13 cellular contexts compared by ENCODE assay signal in the genomic region with DNA sequence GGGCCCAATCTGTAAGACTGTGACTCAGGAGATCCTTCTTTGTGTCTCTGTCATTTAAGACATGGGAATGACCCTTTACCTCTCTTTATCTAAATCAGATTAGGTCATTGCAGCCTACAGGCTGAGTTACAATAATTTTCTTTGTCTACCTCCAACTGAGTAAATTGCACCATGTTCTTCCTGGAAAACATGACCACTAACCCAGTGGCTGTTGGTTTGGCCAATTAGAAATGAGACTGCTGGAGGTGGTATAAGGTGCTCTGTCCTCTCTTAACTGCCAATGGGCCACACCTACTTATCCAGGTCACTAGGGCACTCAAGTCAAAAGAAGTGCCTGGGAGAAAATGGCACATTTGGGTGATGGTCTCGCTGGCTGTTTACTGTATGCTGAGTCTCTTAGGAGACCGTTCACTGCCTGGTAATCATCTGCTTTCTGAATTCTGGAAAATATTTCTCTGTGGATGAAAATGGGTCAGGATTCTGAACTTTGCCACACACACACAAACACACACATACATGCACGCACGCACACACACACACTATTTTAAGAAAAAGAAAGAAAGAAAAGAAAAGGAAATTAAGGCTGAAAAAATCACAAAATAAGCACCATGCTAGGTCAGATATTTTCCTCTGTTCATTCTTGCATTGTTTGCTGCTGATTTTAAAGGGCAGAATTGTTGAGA. TPM values are rescaled to one million over a fixed set of nuclear protein-coding genes. Genes with fewer than 3 reads are reported as not detected.
DNase-seq lines count a peak whose midpoint lies in the region; ATAC-seq and TF ChIP-seq lines count a peak whose summit lies in the region.
"Had no signal": no experiment of that assay in that cellular context is flagged by ENCODE, and none has a peak within 500 bp of the region (broad histone marks: within the 10 kb centered on the region; RNA-seq: fewer than 3 reads in every experiment).

No MANE protein-coding gene starts in this region.

- 75 to 89% methylated on average over 4 of the region's 4 CpGs for WGBS in thyroid gland, 2 donors

- H3K4me3 Mint-ChIP-seq in activated naive CD4-positive, alpha-beta T cell treated with anti-CD3 and anti-CD28 coated beads for 36 hours = peak overlapping the region; percentile 42
- peak overlapping the region; percentile 74 for H3K4me3 Mint-ChIP-seq in activated T-helper 2 cell treated with anti-CD3 and anti-CD28 coated beads, Interferon-gamma antibody, Interleukin-2, Interleukin-4, amounts not matched to agents 10 μg/mL and 5 μg/mL and 100 μg/mL, durations not matched to agents 14 hours and 24 hours and 36 hours (ENCODE audit: low read depth)
- H3K4me3 Mint-ChIP-seq in immature natural killer cell = peak overlapping the region in 1 of 5 donors; percentile 29

- no peak for DNase-seq in activated naive CD4-positive, alpha-beta T cell treated with anti-CD3 and anti-CD28 coated beads for 36 hours
- no peak for DNase-seq in activated naive CD4-positive, alpha-beta T cell treated with anti-CD3 and anti-CD28 coated beads, Interleukin-2, amount 50 U/mL, for 16 hours
- no peak for DNase-seq in activated T-helper 2 cell treated with anti-CD3 and anti-CD28 coated beads, Interferon-gamma antibody, Interleukin-2, Interleukin-4, amounts not matched to agents 10 μg/mL and 5 μg/mL and 100 μg/mL, durations not matched to agents 14 hours and 24 hours and 36 hours (ENCODE audit: low spot score)
- DNase-seq in left lung = no peak
- DNase-seq in thyroid gland = no peak
- DNase-seq in NCI-H1436 (lab: John Stamatoyannopoulos, UW) = no peak
- no peak for DNase-seq in mesenteric fat pad (ENCODE audit: low spot score)
- no peak for DNase-seq in immature natural killer cell
- DNase-seq: MM.1S, RPMI8226 had no signal

- peaks cover 59% of the 10 kb centered on the region for H3K4me1 Mint-ChIP-seq in activated naive CD4-positive, alpha-beta T cell treated with anti-CD3 and anti-CD28 coated beads for 36 hours (ENCODE audit: low read depth)
- H3K4me1 Mint-ChIP-seq in activated T-helper 2 cell treated with anti-CD3 and anti-CD28 coated beads, Interferon-gamma antibody, Interleukin-2, Interleukin-4, amounts not matched to agents 10 μg/mL and 5 μg/mL and 100 μg/mL, durations not matched to agents 14 hours and 24 hours and 36 hours (ENCODE audit: low read depth) = peaks cover 80% of the 10 kb centered on the region
- H3K4me1 Mint-ChIP-seq in immature natural killer cell = peaks cover 28 to 40% of the 10 kb centered on the region in 2 donors

- intact Hi-C loops in activated naive CD4-positive, alpha-beta T cell treated with anti-CD3 and anti-CD28 coated beads for 36 hours (cut with micrococcal nuclease) = loop anchor here (1.0 kb wide), 2 partner anchors 10 to 15 kb away; no protein-coding TSS in a partner anchor
- intact Hi-C loops in activated T-helper 2 cell treated with anti-CD3 and anti-CD28 coated beads, Interferon-gamma antibody, Interleukin-2, Interleukin-4, amounts not matched to agents 10 μg/mL and 5 μg/mL and 100 μg/mL, durations not matched to agents 14 hours and 24 hours and 36 hours (cut with micrococcal nuclease) = loop anchor here (1.0 to 5.0 kb wide), 5 partner anchors 16 to 624 kb away; a partner anchor contains a TSS
- intact Hi-C loops in left lung (cut with DNase I) = no loop called here
- intact Hi-C loops in thyroid gland (cut with DNase I) = no loop called here

- peak overlapping the region; percentile 78 for H3K27ac Mint-ChIP-seq in activated naive CD4-positive, alpha-beta T cell treated with anti-CD3 and anti-CD28 coated beads for 36 hours
- H3K27ac Mint-ChIP-seq in activated T-helper 2 cell treated with anti-CD3 and anti-CD28 coated beads, Interferon-gamma antibody, Interleukin-2, Interleukin-4, amounts not matched to agents 10 μg/mL and 5 μg/mL and 100 μg/mL, durations not matched to agents 14 hours and 24 hours and 36 hours = peak overlapping the region; percentile 97
- H3K27ac Mint-ChIP-seq in immature natural killer cell = peak overlapping the region in 1 of 6 donors; percentile 68

- no peaks in the 10 kb centered on the region for H3K9me3 Mint-ChIP-seq in activated naive CD4-positive, alpha-beta T cell treated with anti-CD3 and anti-CD28 coated beads for 36 hours
- no peaks in the 10 kb centered on the region for H3K9me3 Mint-ChIP-seq in activated T-helper 2 cell treated with anti-CD3 and anti-CD28 coated beads, Interferon-gamma antibody, Interleukin-2, Interleukin-4, amounts not matched to agents 10 μg/mL and 5 μg/mL and 100 μg/mL, durations not matched to agents 14 hours and 24 hours and 36 hours
- H3K9me3 Mint-ChIP-seq in immature natural killer cell = no peaks in the 10 kb centered on the region

- peaks cover 2% of the 10 kb centered on the region for H3K36me3 Mint-ChIP-seq in activated naive CD4-positive, alpha-beta T cell treated with anti-CD3 and anti-CD28 coated beads for 36 hours (ENCODE audit: low read depth)
- H3K36me3 Mint-ChIP-seq in activated T-helper 2 cell treated with anti-CD3 and anti-CD28 coated beads, Interferon-gamma antibody, Interleukin-2, Interleukin-4, amounts not matched to agents 10 μg/mL and 5 μg/mL and 100 μg/mL, durations not matched to agents 14 hours and 24 hours and 36 hours (ENCODE audit: low read depth) = peaks cover 53% of the 10 kb centered on the region
- peaks cover 0 to 7% (median 6%) of the 10 kb centered on the region in 3 donors for H3K36me3 Mint-ChIP-seq in immature natural killer cell

- no peaks in the 10 kb centered on the region for H3K36me3 ChIP-seq in left lung
- H3K36me3 ChIP-seq in thyroid gland = no peaks in the 10 kb centered on the region

- H3K27me3 ChIP-seq in left lung = no peaks in the 10 kb centered on the region
- H3K27me3 ChIP-seq in thyroid gland = no peaks in the 10 kb centered on the region

- no peak overlapping the region for H3K4me3 ChIP-seq in left lung
- no peak overlapping the region for H3K4me3 ChIP-seq in thyroid gland (replicated peaks in 1 of 3)

- H3K27me3 Mint-ChIP-seq in activated naive CD4-positive, alpha-beta T cell treated with anti-CD3 and anti-CD28 coated beads for 36 hours (ENCODE audit: low read depth) = no peaks in the 10 kb centered on the region
- H3K27me3 Mint-ChIP-seq in activated T-helper 2 cell treated with anti-CD3 and anti-CD28 coated beads, Interferon-gamma antibody, Interleukin-2, Interleukin-4, amounts not matched to agents 10 μg/mL and 5 μg/mL and 100 μg/mL, durations not matched to agents 14 hours and 24 hours and 36 hours (ENCODE audit: low read depth) = no peaks in the 10 kb centered on the region
- H3K27me3 Mint-ChIP-seq in immature natural killer cell (ENCODE audit: low read depth in 3 of 3) = no peaks in the 10 kb centered on the region

- H3K27ac ChIP-seq in left lung = peak overlapping the region; percentile 19 to 66
- peak overlapping the region in 2 of 3 donors; percentile 31 to 69 for H3K27ac ChIP-seq in thyroid gland
- H3K27ac ChIP-seq: C4-2B had no signal

- ATAC-seq in left lung = peak; percentile 12

- peaks cover 16 to 19% of the 10 kb centered on the region in 2 donors for H3K4me1 ChIP-seq in left lung
- H3K4me1 ChIP-seq in thyroid gland = peaks cover 12 to 18% of the 10 kb centered on the region in 2 donors

- CTCF ChIA-PET in activated naive CD4-positive, alpha-beta T cell treated with anti-CD3 and anti-CD28 coated beads for 36 hours (lab: Charles Lee) = interaction anchor here (0.6 to 2.0 kb wide), 7 partner anchors 10 to 86 kb away, joined by 3 to 10 read pairs (median 3); no protein-coding TSS in a partner anchor

- H3K9me3 ChIP-seq in left lung (no peaks in the 10 kb centered on the region), thyroid gland (no peaks in the 10 kb centered on the region)

- no peak for TF ChIP-seq POLR2A in thyroid gland (IDR thresholded peaks at IDR 0.05)

- TF ChIP-seq CTCF in left lung (IDR thresholded peaks at IDR 0.05) (no peak), thyroid gland (IDR thresholded peaks at IDR 0.05) (no peak)

RNA-seq across cellular contexts. Expression of a gene that starts 16.4 kb away (rescaled TPM):
- 10 to 100 TPM; 23.2 to 23.6 TPM for total RNA-seq in activated naive CD4-positive, alpha-beta T cell treated with anti-CD3 and anti-CD28 coated beads for 36 hours
- 44.2 and 47.2 TPM in 2 replicates for total RNA-seq in activated T-helper 2 cell treated with anti-CD3 and anti-CD28 coated beads, Interferon-gamma antibody, Interleukin-2, Interleukin-4, amounts not matched to agents 10 μg/mL and 5 μg/mL and 100 μg/mL, durations not matched to agents 14 hours and 24 hours and 36 hours
- 10 to 100 TPM in 1 of 2 donors, 1 to 10 TPM in 1; 9.9 to 11.4 TPM for total RNA-seq in left lung
- total RNA-seq in thyroid gland = 1 to 10 TPM in 3 of 4 donors, under 1 TPM in 1; 0.63 to 6.2 (median 5.7) TPM
- 5.1 TPM for total RNA-seq in mesenteric fat pad
- polyA plus RNA-seq in immature natural killer cell = 1 to 10 TPM; 4.2 to 8.4 (median 7.3) TPM

RNA-seq across cellular contexts. Expression of a gene that starts 44.8 kb away (rescaled TPM):
- total RNA-seq in activated naive CD4-positive, alpha-beta T cell treated with anti-CD3 and anti-CD28 coated beads for 36 hours = under 1 TPM in 1 of 2 experiments, not detected in 1; 0.12 TPM
- not detected in 2 replicates for total RNA-seq in activated T-helper 2 cell treated with anti-CD3 and anti-CD28 coated beads, Interferon-gamma antibody, Interleukin-2, Interleukin-4, amounts not matched to agents 10 μg/mL and 5 μg/mL and 100 μg/mL, durations not matched to agents 14 hours and 24 hours and 36 hours
- total RNA-seq in left lung (1 to 10 TPM; 5.1 to 8.9 TPM), thyroid gland (not detected), mesenteric fat pad (0.80 TPM)
- polyA plus RNA-seq in immature natural killer cell = 1 to 10 TPM in 1 of 3 donors, under 1 TPM in 1, not detected in 1; 0.84 to 1.2 TPM
- total RNA-seq: glomerular endothelial cell, pulmonary artery endothelial cell had no signal

RNA-seq across cellular contexts. Expression of a gene that starts 56.1 kb away (rescaled TPM):
- 1 to 10 TPM; 3.6 to 4.0 TPM for total RNA-seq in activated naive CD4-positive, alpha-beta T cell treated with anti-CD3 and anti-CD28 coated beads for 36 hours
- total RNA-seq in activated T-helper 2 cell treated with anti-CD3 and anti-CD28 coated beads, Interferon-gamma antibody, Interleukin-2, Interleukin-4, amounts not matched to agents 10 μg/mL and 5 μg/mL and 100 μg/mL, durations not matched to agents 14 hours and 24 hours and 36 hours = 11.3 and 11.9 TPM in 2 replicates
- total RNA-seq in left lung (100 to 1,000 TPM; 472 to 558 TPM), thyroid gland (100 to 1,000 TPM in 1 of 4 donors, 10 to 100 TPM in 3; 61.5 to 173 (median 72.2) TPM), mesenteric fat pad (204 TPM)
- polyA plus RNA-seq in immature natural killer cell = 10 to 100 TPM in 2 of 3 donors, 1 to 10 TPM in 1; 6.9 to 36.2 (median 12.6) TPM

Comparison
In these comparisons a context has a peak if more than half of its experiments do, and no peak if none do; other contexts are left out.
1. intact Hi-C loops: an anchor here in activated naive CD4-positive, alpha-beta T cell treated with anti-CD3 and anti-CD28 coated beads for 36 hours (1.0 kb wide) and activated T-helper 2 cell treated with anti-CD3 and anti-CD28 coated beads, Interferon-gamma antibody, Interleukin-2, Interleukin-4, amounts not matched to agents 10 μg/mL and 5 μg/mL and 100 μg/mL, durations not matched to agents 14 hours and 24 hours and 36 hours (1.0 to 5.0 kb wide); none called in left lung and thyroid gland.